ENCODE assay signal across 1 cellular context in the genomic region with DNA sequence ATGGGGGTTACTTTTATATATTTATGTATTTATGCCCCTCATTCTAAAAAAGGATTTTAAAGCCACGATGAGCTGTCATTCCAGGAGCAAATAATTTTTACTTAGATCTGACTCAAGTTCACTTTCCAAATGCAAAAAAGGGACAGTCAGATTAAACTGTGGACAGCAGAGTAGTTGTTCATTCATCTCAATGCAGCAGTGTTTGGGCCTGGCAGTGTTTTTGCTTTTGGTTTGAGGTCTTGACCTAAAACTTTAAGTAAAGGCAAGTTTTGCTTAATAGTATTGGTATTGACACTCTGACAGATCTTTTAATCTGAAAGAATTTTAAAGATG.
TF ChIP-seq lines count a peak whose summit lies in the region.

No MANE protein-coding gene starts in this region.

TF ChIP-seq in HepG2, 621 proteins besides CTCF, POLR2A, EP300 and RAD21:
- TF ChIP-seq ZBTB7B (CRISPR knock-in tag; IDR thresholded peaks at IDR 0.05): no peak
- TF ChIP-seq, protein P1, sequence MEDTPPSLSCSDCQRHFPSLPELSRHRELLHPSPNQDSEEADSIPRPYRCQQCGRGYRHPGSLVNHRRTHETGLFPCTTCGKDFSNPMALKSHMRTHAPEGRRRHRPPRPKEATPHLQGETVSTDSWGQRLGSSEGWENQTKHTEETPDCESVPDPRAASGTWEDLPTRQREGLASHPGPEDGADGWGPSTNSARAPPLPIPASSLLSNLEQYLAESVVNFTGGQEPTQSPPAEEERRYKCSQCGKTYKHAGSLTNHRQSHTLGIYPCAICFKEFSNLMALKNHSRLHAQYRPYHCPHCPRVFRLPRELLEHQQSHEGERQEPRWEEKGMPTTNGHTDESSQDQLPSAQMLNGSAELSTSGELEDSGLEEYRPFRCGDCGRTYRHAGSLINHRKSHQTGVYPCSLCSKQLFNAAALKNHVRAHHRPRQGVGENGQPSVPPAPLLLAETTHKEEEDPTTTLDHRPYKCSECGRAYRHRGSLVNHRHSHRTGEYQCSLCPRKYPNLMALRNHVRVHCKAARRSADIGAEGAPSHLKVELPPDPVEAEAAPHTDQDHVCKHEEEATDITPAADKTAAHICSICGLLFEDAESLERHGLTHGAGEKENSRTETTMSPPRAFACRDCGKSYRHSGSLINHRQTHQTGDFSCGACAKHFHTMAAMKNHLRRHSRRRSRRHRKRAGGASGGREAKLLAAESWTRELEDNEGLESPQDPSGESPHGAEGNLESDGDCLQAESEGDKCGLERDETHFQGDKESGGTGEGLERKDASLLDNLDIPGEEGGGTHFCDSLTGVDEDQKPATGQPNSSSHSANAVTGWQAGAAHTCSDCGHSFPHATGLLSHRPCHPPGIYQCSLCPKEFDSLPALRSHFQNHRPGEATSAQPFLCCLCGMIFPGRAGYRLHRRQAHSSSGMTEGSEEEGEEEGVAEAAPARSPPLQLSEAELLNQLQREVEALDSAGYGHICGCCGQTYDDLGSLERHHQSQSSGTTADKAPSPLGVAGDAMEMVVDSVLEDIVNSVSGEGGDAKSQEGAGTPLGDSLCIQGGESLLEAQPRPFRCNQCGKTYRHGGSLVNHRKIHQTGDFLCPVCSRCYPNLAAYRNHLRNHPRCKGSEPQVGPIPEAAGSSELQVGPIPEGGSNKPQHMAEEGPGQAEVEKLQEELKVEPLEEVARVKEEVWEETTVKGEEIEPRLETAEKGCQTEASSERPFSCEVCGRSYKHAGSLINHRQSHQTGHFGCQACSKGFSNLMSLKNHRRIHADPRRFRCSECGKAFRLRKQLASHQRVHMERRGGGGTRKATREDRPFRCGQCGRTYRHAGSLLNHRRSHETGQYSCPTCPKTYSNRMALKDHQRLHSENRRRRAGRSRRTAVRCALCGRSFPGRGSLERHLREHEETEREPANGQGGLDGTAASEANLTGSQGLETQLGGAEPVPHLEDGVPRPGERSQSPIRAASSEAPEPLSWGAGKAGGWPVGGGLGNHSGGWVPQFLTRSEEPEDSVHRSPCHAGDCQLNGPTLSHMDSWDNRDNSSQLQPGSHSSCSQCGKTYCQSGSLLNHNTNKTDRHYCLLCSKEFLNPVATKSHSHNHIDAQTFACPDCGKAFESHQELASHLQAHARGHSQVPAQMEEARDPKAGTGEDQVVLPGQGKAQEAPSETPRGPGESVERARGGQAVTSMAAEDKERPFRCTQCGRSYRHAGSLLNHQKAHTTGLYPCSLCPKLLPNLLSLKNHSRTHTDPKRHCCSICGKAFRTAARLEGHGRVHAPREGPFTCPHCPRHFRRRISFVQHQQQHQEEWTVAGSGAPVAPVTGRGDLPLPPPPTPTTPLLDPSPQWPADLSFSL (CRISPR knock-in tag; IDR thresholded peaks at IDR 0.05): no peak
- TF ChIP-seq ZSCAN9 (CRISPR knock-in tag; IDR thresholded peaks at IDR 0.05; ENCODE audit: borderline replicate concordance): no peak
- TF ChIP-seq, protein P2, sequence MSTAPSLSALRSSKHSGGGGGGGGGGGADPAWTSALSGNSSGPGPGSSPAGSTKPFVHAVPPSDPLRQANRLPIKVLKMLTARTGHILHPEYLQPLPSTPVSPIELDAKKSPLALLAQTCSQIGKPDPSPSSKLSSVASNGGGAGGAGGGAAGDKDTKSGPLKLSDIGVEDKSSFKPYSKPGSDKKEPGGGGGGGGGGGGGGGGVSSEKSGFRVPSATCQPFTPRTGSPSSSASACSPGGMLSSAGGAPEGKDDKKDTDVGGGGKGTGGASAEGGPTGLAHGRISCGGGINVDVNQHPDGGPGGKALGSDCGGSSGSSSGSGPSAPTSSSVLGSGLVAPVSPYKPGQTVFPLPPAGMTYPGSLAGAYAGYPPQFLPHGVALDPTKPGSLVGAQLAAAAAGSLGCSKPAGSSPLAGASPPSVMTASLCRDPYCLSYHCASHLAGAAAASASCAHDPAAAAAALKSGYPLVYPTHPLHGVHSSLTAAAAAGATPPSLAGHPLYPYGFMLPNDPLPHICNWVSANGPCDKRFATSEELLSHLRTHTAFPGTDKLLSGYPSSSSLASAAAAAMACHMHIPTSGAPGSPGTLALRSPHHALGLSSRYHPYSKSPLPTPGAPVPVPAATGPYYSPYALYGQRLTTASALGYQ (CRISPR knock-in tag; IDR thresholded peaks at IDR 0.05): no peak
- no peak for TF ChIP-seq ZSCAN12 (CRISPR knock-in tag; IDR thresholded peaks at IDR 0.05)
- TF ChIP-seq KDM5B (CRISPR knock-in tag; IDR thresholded peaks at IDR 0.05; ENCODE audit: borderline replicate concordance): no peak
- no peak for TF ChIP-seq RNF2 (conservative IDR thresholded peaks at IDR 0.05; ENCODE audit: low read depth)
- TF ChIP-seq FOXM1 (CRISPR knock-in tag; IDR thresholded peaks at IDR 0.05): no peak
- TF ChIP-seq GFI1 (CRISPR knock-in tag; IDR thresholded peaks at IDR 0.05; ENCODE audit: borderline replicate concordance): no peak
- TF ChIP-seq GPN1 (CRISPR knock-in tag; IDR thresholded peaks at IDR 0.05; ENCODE audit: borderline replicate concordance): no peak
- TF ChIP-seq KLF15 (CRISPR knock-in tag; IDR thresholded peaks at IDR 0.05; ENCODE audit: borderline replicate concordance): no peak
- TF ChIP-seq ZNF678 (CRISPR knock-in tag; IDR thresholded peaks at IDR 0.05): no peak
- no peak for TF ChIP-seq CBFB (CRISPR knock-in tag; IDR thresholded peaks at IDR 0.05)
- TF ChIP-seq MAFF (IDR thresholded peaks at IDR 0.05; ENCODE audit: low read depth, low read length): no peak
- no peak for TF ChIP-seq RFXANK (CRISPR knock-in tag; IDR thresholded peaks at IDR 0.05)
- TF ChIP-seq JUNB (CRISPR knock-in tag; IDR thresholded peaks at IDR 0.05; ENCODE audit: borderline replicate concordance): no peak
- TF ChIP-seq DPF2 (CRISPR knock-in tag; IDR thresholded peaks at IDR 0.05; ENCODE audit: borderline replicate concordance, low read depth): no peak
- no peak for TF ChIP-seq TEAD3 (CRISPR knock-in tag; optimal IDR thresholded peaks at IDR 0.05; ENCODE audit: borderline replicate concordance)
- no peak for TF ChIP-seq SYNCRIP (IDR thresholded peaks at IDR 0.05; ENCODE audit: insufficient read depth, low read depth, low read length)
TF ChIP-seq in HepG2: peak in this region for 0.
